25 cellular contexts compared by ENCODE assay signal in the genomic region with DNA sequence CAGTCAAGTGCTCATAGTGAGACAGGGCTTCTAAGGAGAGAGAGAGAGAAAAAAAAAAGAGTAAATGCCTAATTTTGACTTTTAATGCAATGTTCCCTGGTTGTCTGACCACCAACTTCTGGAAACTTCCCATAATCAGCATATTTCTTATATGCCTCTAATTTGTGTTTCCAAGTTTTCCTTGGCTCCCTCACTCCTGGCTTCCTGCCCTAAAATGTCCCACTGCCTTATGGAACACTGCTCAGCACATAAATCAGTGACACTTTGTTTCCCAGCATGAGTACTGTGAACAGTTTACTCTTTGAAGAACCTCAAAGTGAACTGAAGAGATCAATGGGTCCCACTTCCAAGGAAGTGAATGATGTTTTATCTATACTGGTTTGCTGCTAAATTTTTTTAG.
"Had no signal": no experiment of that assay in that cellular context is flagged by ENCODE, and none has a peak within 500 bp of the region (broad histone marks: within the 10 kb centered on the region; RNA-seq: fewer than 3 reads in every experiment).

No MANE protein-coding gene starts in this region.

- ATAC-seq: activated CD4-positive, alpha-beta T cell treated with anti-CD3 and anti-CD28 coated beads for 36 hours; activated T-helper 17 cell treated with anti-CD3 and anti-CD28 coated beads, Interleukin-2, amount 50 U/mL, for 72 hours; body of pancreas; Panc1; Right ventricle myocardium inferior; T-cell had no signal

- DNase-seq: activated CD4-positive, alpha-beta memory T cell treated with anti-CD3 and anti-CD28 coated beads, Interleukin-2, amount 10 ng/mL, durations not matched to agents 7 days and 5 days; activated CD4-positive, alpha-beta T cell treated with anti-CD3 and anti-CD28 coated beads for 36 hours; activated CD4-positive, alpha-beta T cell treated with anti-CD3 and anti-CD28 coated beads, Interleukin-2, amount 50 U/mL, for 1 hour; activated CD4-positive, CD25-positive, alpha-beta regulatory T cell; activated gamma-delta T cell; activated naive CD4-positive, alpha-beta T cell treated with anti-CD3 and anti-CD28 coated beads for 36 hours; activated T-cell treated with anti-CD3 and anti-CD28 coated beads for 4 hours; activated T-cell treated with anti-CD3 and anti-CD28 coated beads, Interleukin-2, amount 50 U/mL, for 48 hours; body of pancreas; central memory CD4-positive, alpha-beta T cell; MM.1S; NCI-H1694; NCI-H2029; NCI-H2107; NCI-H2171 treated with DMSO at 0.1 percent for 48 hours; NCI-H226; NCI-H510A treated with DMSO at 0.1 percent for 48 hours; NCI-H774; NK-92 treated with Interleukin-12 subunit alpha and Interleukin-12 subunit beta, amount 100 ng/mL, for 24 hours; OCI-M1; RPMI8226; T-cell had no signal
